In the genomic region with DNA sequence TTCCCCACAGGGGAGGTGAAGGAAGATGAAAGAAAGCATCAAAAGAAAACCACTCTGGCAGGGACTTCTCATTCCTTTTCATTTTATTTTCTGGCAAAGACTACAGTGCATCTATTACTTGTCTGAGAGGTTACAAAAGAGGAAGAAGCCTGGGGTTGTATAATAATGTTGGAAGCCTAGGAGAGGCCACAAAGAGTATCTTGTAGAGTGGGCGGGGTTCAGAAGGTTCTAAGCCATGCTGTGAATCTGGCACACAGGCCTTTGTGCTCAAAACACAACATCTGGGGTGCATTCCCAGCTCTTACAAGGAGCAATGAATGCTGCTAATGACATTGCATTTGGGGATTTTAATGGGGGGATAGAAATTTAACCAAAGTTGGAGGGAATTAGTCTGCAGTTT, we compare ENCODE assay signal across 17 cellular contexts.
"Had no signal": no experiment of that assay in that cellular context is flagged by ENCODE, and none has a peak within 500 bp of the region (broad histone marks: within the 10 kb centered on the region; RNA-seq: fewer than 3 reads in every experiment).

No MANE protein-coding gene starts in this region.

- H3K4me3 ChIP-seq: body of pancreas, dorsolateral prefrontal cortex, lung had no signal

- DNase-seq: activated CD4-positive, alpha-beta memory T cell treated with anti-CD3 and anti-CD28 coated beads, Interleukin-2, amount 10 ng/mL, durations not matched to agents 7 days and 5 days; activated CD4-positive, alpha-beta T cell treated with anti-CD3 and anti-CD28 coated beads for 48 hours; activated CD4-positive, CD25-positive, alpha-beta regulatory T cell; activated CD8-positive, alpha-beta memory T cell treated with anti-CD3 and anti-CD28 coated beads, Interleukin-2, amount 10 ng/mL, durations not matched to agents 7 days and 5 days; activated naive CD4-positive, alpha-beta T cell; activated naive CD8-positive, alpha-beta T cell treated with anti-CD3 and anti-CD28 coated beads for 36 hours; amniotic stem cell; body of pancreas; dorsolateral prefrontal cortex; hypothalamus; natural killer cell; stimulated activated naive B cell treated with anti-CD40 and anti-IgM and Interleukin-4, amounts not matched to agents 10 μg/mL and 1 μg/mL and 100 μg/mL, for 72 hours had no signal

- ATAC-seq: activated CD8-positive, alpha-beta memory T cell treated with anti-CD3 and anti-CD28 coated beads, Interleukin-2, amount 10 ng/mL, durations not matched to agents 7 days and 5 days; activated T-helper 17 cell treated with anti-CD3 and anti-CD28 coated beads, Interleukin-2, amount 50 U/mL, for 72 hours; body of pancreas; natural killer cell; stimulated activated naive B cell treated with anti-CD40 and anti-IgM and Interleukin-4, amounts not matched to agents 10 μg/mL and 1 μg/mL and 100 μg/mL, for 72 hours had no signal

- H3K27ac ChIP-seq: body of pancreas, dorsolateral prefrontal cortex, epithelial cell of prostate, neutrophil, parathyroid adenoma had no signal

- H3K9me3 ChIP-seq: body of pancreas, neutrophil had no signal

- H3K27me3 ChIP-seq: body of pancreas, dorsolateral prefrontal cortex, neutrophil had no signal

- H3K36me3 ChIP-seq: neutrophil had no signal

- H3K4me1 ChIP-seq: body of pancreas, parathyroid adenoma had no signal
